Comparison of ENCODE assay signal across 9 cellular contexts in genomic region chr1:239308701-239309333, GRCh38.
DNase-seq lines count a peak whose midpoint lies in the region; ATAC-seq, FAIRE-seq and TF ChIP-seq lines count a peak whose summit lies in the region.
"Had no signal": no experiment of that assay in that cellular context is flagged by ENCODE, and none has a peak within 500 bp of the region (broad histone marks: within the 10 kb centered on the region; RNA-seq: fewer than 3 reads in every experiment).

No MANE protein-coding gene starts in this region.

- TF ChIP-seq CTCF in DOHH2 (IDR thresholded peaks at IDR 0.05; ENCODE audit: low read depth, low read length, poor library complexity, severe bottlenecking) (peak; percentile 61), HFF-Myc (IDR thresholded peaks at IDR 0.05; ENCODE audit: low read depth, low read length, missing control alignments) (peak; percentile 57), H1 (IDR thresholded peaks at IDR 0.05; ENCODE audit: control extremely low read depth in 1 of 3, insufficient read depth in 1 of 3, low read depth in 1 of 3, low read length in 3 of 3) (peak; percentile 74 to 87 (median 75))

- CTCF ChIA-PET in H1 (lab: Charles Lee; ENCODE audit: partially characterized antibody): interaction anchor here (0.7 to 2.6 kb wide), 19 partner anchors 11 to 1438 kb away, joined by 3 to 17 read pairs (median 4); no protein-coding TSS in a partner anchor

- H4K91ac ChIP-seq in H1 (replicated peaks; ENCODE audit: insufficient read length, low read length): peak overlapping the region; percentile 89

- no peaks in the 10 kb centered on the region for H3F3A ChIP-seq in DOHH2 (ENCODE audit: control insufficient read depth, insufficient read depth)

- 18% methylated on average over 6 of the region's 6 CpGs; no CpG with 5 or more reads in 1 of the 2 experiments for WGBS in H1 (ENCODE audit: extremely low coverage in 1 of 2, insufficient coverage in 1 of 2, insufficient read length in 1 of 2, insufficient replicate concordance in 2 of 2, low coverage in 1 of 2, low lambda C conversion rate in 2 of 2, missing lambda C conversion rate in 1 of 2), 2 experiments

- TF ChIP-seq RAD21 in H1 (IDR thresholded peaks at IDR 0.05 in 1 of 2, conservative IDR thresholded peaks at IDR 0.05 in 1 of 2; ENCODE audit: low read depth in 2 of 2, low read length in 2 of 2): peak; percentile 80 to 86

- no peak overlapping the region for H3K4me2 ChIP-seq in DOHH2 (ENCODE audit: low read length)
- H3K4me2 ChIP-seq in H1 (ENCODE audit: insufficient read depth in 1 of 2, low read depth in 2 of 2, low read length in 2 of 2): no peak overlapping the region

- no peaks in the 10 kb centered on the region for H3K4me1 ChIP-seq in DOHH2 (ENCODE audit: control insufficient read depth, low read length)
- peaks cover 0 to 3% (median 1%) of the 10 kb centered on the region in 4 experiments; a peak in 2 of 7 replicates for H3K4me1 ChIP-seq in H1 (replicated peaks in 1 of 4; ENCODE audit: control insufficient read depth in 3 of 4, insufficient read depth in 4 of 4, low read length in 3 of 4)

- DNase-seq in HFF-Myc (ENCODE audit: extremely low read depth, low read depth): peak; percentile 7
- DNase-seq in SHP77 treated with DMSO at 0.1 percent for 48 hours (lab: John Stamatoyannopoulos, UW): peak; percentile 25
- DNase-seq in H1 (ENCODE audit: low read depth in 1 of 2, low spot score in 2 of 2): peak; percentile 21 to 80
- peak; percentile 1 to 14 (median 8) for DNase-seq in stimulated activated CD4-positive, alpha-beta T cell treated with anti-CD3 and anti-CD28 coated beads, Interleukin-12 subunit alpha, Interleukin-12 subunit beta, amount 100 ng/mL, for 48 hours (ENCODE audit: low read depth in 2 of 3, low spot score in 1 of 3)
- no peak for DNase-seq in NCI-H69 (lab: John Stamatoyannopoulos, UW)

- H3K27ac ChIP-seq in DOHH2 (ENCODE audit: low read depth, low read length) (no peak overlapping the region), H1 (ENCODE audit: low read depth, low read length) (no peak overlapping the region)
- H3K27ac ChIP-seq: epithelial cell of prostate had no signal

- H4K20me1 ChIP-seq in DOHH2 (ENCODE audit: control insufficient read depth, insufficient read depth, low read depth, low read length) (no peaks in the 10 kb centered on the region), H1 (replicated peaks in 1 of 2; ENCODE audit: control insufficient read depth in 1 of 2, insufficient read depth in 2 of 2, low read length in 2 of 2) (no peaks in the 10 kb centered on the region)

- H3K18ac ChIP-seq in H1 (ENCODE audit: extremely low read depth, low read length): no peak overlapping the region

- no peaks in the 10 kb centered on the region for H3K23me2 ChIP-seq in H1 (ENCODE audit: low read depth, low read length)

- H2BK20ac ChIP-seq in H1 (ENCODE audit: low read length): no peak overlapping the region

- FAIRE-seq in H1 (lab: Jason Lieb, UNC): peak; percentile 32

- no peaks in the 10 kb centered on the region for H3K79me2 ChIP-seq in DOHH2 (ENCODE audit: control insufficient read depth, low read length)
- no peaks in the 10 kb centered on the region for H3K79me2 ChIP-seq in H1 (ENCODE audit: control insufficient read depth in 1 of 2, insufficient read depth in 2 of 2, low read length in 2 of 2)

- no peaks in the 10 kb centered on the region for H3K9me3 ChIP-seq in DOHH2 (ENCODE audit: control insufficient read depth, insufficient read depth, low read length)
- no peaks in the 10 kb centered on the region for H3K9me3 ChIP-seq in H1 (ENCODE audit: insufficient read depth in 2 of 2, low read depth in 1 of 2, low read length in 1 of 2)

- H2AFZ ChIP-seq in H1 (ENCODE audit: low read length): peak overlapping the region; percentile 91

- H3K56ac ChIP-seq in H1 (replicated peaks; ENCODE audit: insufficient read length, low read depth, low read length): no peak overlapping the region

- no peak overlapping the region for H2AK5ac ChIP-seq in H1 (ENCODE audit: low read depth, low read length)

- no peak for TF ChIP-seq EP300 in H1 (IDR thresholded peaks at IDR 0.05; ENCODE audit: borderline replicate concordance in 1 of 2, low read depth in 2 of 2, low read length in 2 of 2)

- H3K9me2 ChIP-seq in DOHH2 (replicated peaks; ENCODE audit: control insufficient read depth, low read length): no peaks in the 10 kb centered on the region

- no peak overlapping the region for H3K4ac ChIP-seq in H1 (replicated peaks; ENCODE audit: insufficient read length, low read depth, low read length)

- no peak overlapping the region for H3K4me3 ChIP-seq in DOHH2 (ENCODE audit: low read length)
- H3K4me3 ChIP-seq in HFF-Myc (replicated peaks; ENCODE audit: low read depth, low read length): no peak overlapping the region
- no peak overlapping the region for H3K4me3 ChIP-seq in H1 (ENCODE audit: extremely low read depth in 1 of 4, insufficient read depth in 2 of 4, low read depth in 3 of 4, low read length in 4 of 4)

- POLR2A ChIA-PET in H1 (lab: Charles Lee; ENCODE audit: partially characterized antibody): no interaction called here

- H2BK120ac ChIP-seq in H1 (replicated peaks; ENCODE audit: low read depth, low read length): no peak overlapping the region

- H4K5ac ChIP-seq in H1 (ENCODE audit: insufficient read length, low read depth, low read length): no peak overlapping the region

- H2BK15ac ChIP-seq in H1 (ENCODE audit: low read length): no peak overlapping the region

- ATAC-seq in HG03139 (IDR thresholded peaks at IDR 0.05; ENCODE audit: unreplicated experiment) (no peak), HG03571 (IDR thresholded peaks at IDR 0.05; ENCODE audit: unreplicated experiment) (no peak)

- H3K9ac ChIP-seq in H1 (replicated peaks in 1 of 4; ENCODE audit: extremely low read depth in 1 of 4, low read depth in 3 of 4, low read length in 3 of 4): no peak overlapping the region

- no peaks in the 10 kb centered on the region for H3K79me1 ChIP-seq in H1 (ENCODE audit: low read depth, low read length)

- H3K27me3 ChIP-seq in DOHH2 (ENCODE audit: control insufficient read depth, low read length): no peaks in the 10 kb centered on the region
- no peaks in the 10 kb centered on the region for H3K27me3 ChIP-seq in H1 (replicated peaks in 1 of 4; ENCODE audit: control insufficient read depth in 3 of 4, extremely low read depth in 1 of 4, insufficient read depth in 3 of 4, low read length in 3 of 4)

- no peak for TF ChIP-seq POLR2A in H1 (IDR thresholded peaks at IDR 0.05; ENCODE audit: control extremely low read depth in 1 of 2, low read depth in 2 of 2, low read length in 2 of 2)

- peak overlapping the region; percentile 3; the same call in 1 of the 2 replicates for H2BK12ac ChIP-seq in H1 (ENCODE audit: low read depth, low read length)

- H3K36me3 ChIP-seq in DOHH2 (ENCODE audit: control insufficient read depth, low read length) (no peaks in the 10 kb centered on the region), H1 (ENCODE audit: control insufficient read depth in 2 of 4, insufficient read depth in 4 of 4, low read length in 3 of 4) (no peaks in the 10 kb centered on the region)

- no peak overlapping the region for H3K23ac ChIP-seq in H1 (ENCODE audit: insufficient read length)

- no peak overlapping the region for H2BK5ac ChIP-seq in H1 (ENCODE audit: low read depth, low read length)

- H4K8ac ChIP-seq in H1 (ENCODE audit: extremely low read depth, insufficient read depth, low read length): no peak overlapping the region

- H3K14ac ChIP-seq in H1 (ENCODE audit: insufficient read length): no peak overlapping the region

TF ChIP-seq in H1, 55 proteins besides CTCF, POLR2A, EP300 and RAD21:
- TF ChIP-seq GABPA (IDR thresholded peaks at IDR 0.05; ENCODE audit: borderline replicate concordance, insufficient read depth, low read length) (no peak), MAFK (IDR thresholded peaks at IDR 0.05; ENCODE audit: low read depth, low read length) (no peak), POLR2AphosphoS5 (IDR thresholded peaks at IDR 0.05; ENCODE audit: low read depth, low read length) (no peak), YY1 (IDR thresholded peaks at IDR 0.05; ENCODE audit: low read depth, low read length) (no peak), TBP (IDR thresholded peaks at IDR 0.05; ENCODE audit: low read depth, low read length) (no peak), ZNF274 (IDR thresholded peaks at IDR 0.05; ENCODE audit: borderline replicate concordance, extremely low read depth, low read length) (no peak), GTF2F1 (IDR thresholded peaks at IDR 0.05; ENCODE audit: borderline replicate concordance, low read depth, low read length) (no peak), KDM5A (IDR thresholded peaks at IDR 0.05; ENCODE audit: low read length) (no peak), E2F6 (IDR thresholded peaks at IDR 0.05) (no peak), JUND (IDR thresholded peaks at IDR 0.05; ENCODE audit: low read length) (no peak), SIX5 (IDR thresholded peaks at IDR 0.05; ENCODE audit: low read depth, low read length) (no peak), RBBP5 (IDR thresholded peaks at IDR 0.05; ENCODE audit: borderline replicate concordance, low read depth, low read length) (no peak), CREB1 (IDR thresholded peaks at IDR 0.05) (no peak)
